In genomic region chr2:3062476-3063260, GRCh38 we compare ENCODE assay signal across 30 cellular contexts.
"Had no signal": no experiment of that assay in that cellular context is flagged by ENCODE, and none has a peak within 500 bp of the region (broad histone marks: within the 10 kb centered on the region; RNA-seq: fewer than 3 reads in every experiment).

No MANE protein-coding gene starts in this region.

- DNase-seq: hypothalamus; immature natural killer cell; kidney; left colon; left lung; lower lobe of right lung; mammary epithelial cell; mesenchymal stem cell; naive thymus-derived CD8-positive, alpha-beta T cell; occipital lobe; psoas muscle; stimulated activated CD4-positive, alpha-beta T cell treated with anti-CD3 and anti-CD28 coated beads, Interleukin-1b, Interleukin-23, amount 100 ng/mL, for 48 hours; stimulated activated CD4-positive, alpha-beta T cell treated with anti-CD3 and anti-CD28 coated beads, Interleukin-2, amount 100 ng/mL, for 48 hours; stimulated activated CD4-positive, alpha-beta T cell treated with anti-CD3 and anti-CD28 coated beads, Interleukin-4, amount 100 ng/mL, for 4 hours; stimulated activated CD8-positive, alpha-beta memory T cell treated with anti-CD3 and anti-CD28 coated beads, Interleukin-4, amount 100 ng/mL, for 48 hours; stimulated activated naive CD4-positive, alpha-beta T cell treated with Interleukin-2 at 50 U/mL for 16 hours; stimulated activated naive CD8-positive, alpha-beta T cell treated with anti-CD3 and anti-CD28 coated beads, Interleukin-15, amount 100 ng/mL, for 72 hours; substantia nigra; tibial artery; trophoblast cell; upper lobe of right lung had no signal

- H3K79me2 ChIP-seq: parathyroid adenoma had no signal

- ATAC-seq: left colon; left lung; lower lobe of right lung; naive thymus-derived CD8-positive, alpha-beta T cell; psoas muscle; right lobe of liver; stimulated activated memory B cell treated with anti-CD40 and anti-IgM and Interleukin-4, amounts not matched to agents 10 μg/mL and 1 μg/mL and 100 μg/mL, for 72 hours; stimulated activated naive CD8-positive, alpha-beta T cell treated with anti-CD3 and anti-CD28 coated beads, Interleukin-15, amount 100 ng/mL, for 72 hours; upper lobe of right lung had no signal

- H2AFZ ChIP-seq: parathyroid adenoma had no signal

- H3K4me3 ChIP-seq: left lung, lower lobe of right lung, psoas muscle, right atrium auricular region, right lobe of liver, smooth muscle cell, thoracic aorta, tibial artery, upper lobe of right lung had no signal

- H3K9me3 ChIP-seq: left lung, lower lobe of right lung, neutrophil, psoas muscle, right atrium auricular region, right lobe of liver, thoracic aorta, tibial artery, upper lobe of right lung had no signal

- H3K27ac ChIP-seq: left lung, lower lobe of right lung, neutrophil, parathyroid adenoma, psoas muscle, right atrium auricular region, right lobe of liver, thoracic aorta, tibial artery, upper lobe of right lung had no signal

- H3K4me1 ChIP-seq: left lung, lower lobe of right lung, parathyroid adenoma, psoas muscle, right atrium auricular region, right lobe of liver, tibial artery, upper lobe of right lung had no signal

- H3K4me2 ChIP-seq: smooth muscle cell had no signal

- H3K27me3 ChIP-seq: left lung, neutrophil, right atrium auricular region, right lobe of liver, tibial artery, upper lobe of right lung had no signal

- H3K9ac ChIP-seq: parathyroid adenoma had no signal

- FAIRE-seq: islet of Langerhans, kidney, urothelium cell line had no signal

- H3K36me3 ChIP-seq: left lung, lower lobe of right lung, neutrophil, right atrium auricular region, right lobe of liver, thoracic aorta, tibial artery, upper lobe of right lung had no signal
